25 cellular contexts compared by ENCODE assay signal in genomic region chr6:39731565-39731964, GRCh38. TPM values are rescaled to one million over a fixed set of nuclear protein-coding genes. Genes with fewer than 3 reads are reported as not detected.
A peak's percentile ranks its signal among the peaks of the same experiment; 100 is the strongest.
DNase-seq lines count a peak whose midpoint lies in the region; ATAC-seq and TF ChIP-seq lines count a peak whose summit lies in the region.
"Had no signal": no experiment of that assay in that cellular context is flagged by ENCODE, and none has a peak within 500 bp of the region (broad histone marks: within the 10 kb centered on the region; RNA-seq: fewer than 3 reads in every experiment).

No MANE protein-coding gene starts in this region.

- no peaks in the 10 kb centered on the region for H3K9me3 ChIP-seq in hepatocyte (ENCODE audit: low read depth)
- H3K9me3 ChIP-seq: adrenal gland, neutrophil, transverse colon had no signal

- no peak overlapping the region for H3K4me3 ChIP-seq in hepatocyte
- H3K4me3 ChIP-seq: adrenal gland, cardiac muscle cell, GM23248, transverse colon had no signal

- H3K36me3 Mint-ChIP-seq in stimulated activated effector memory CD8-positive, alpha-beta T cell treated with anti-CD3 and anti-CD28 coated beads, Interleukin-12 subunit alpha, Interleukin-12 subunit beta, amount 100 ng/mL, for 72 hours = no peaks in the 10 kb centered on the region
- H3K36me3 Mint-ChIP-seq: activated CD4-positive, alpha-beta memory T cell treated with anti-CD3 and anti-CD28 coated beads for 36 hours had no signal

- no peak overlapping the region for H3K4me2 ChIP-seq in hepatocyte

- H3K27ac Mint-ChIP-seq in stimulated activated effector memory CD8-positive, alpha-beta T cell treated with anti-CD3 and anti-CD28 coated beads, Interleukin-12 subunit alpha, Interleukin-12 subunit beta, amount 100 ng/mL, for 72 hours = no peak overlapping the region
- H3K27ac Mint-ChIP-seq: activated CD4-positive, alpha-beta memory T cell treated with anti-CD3 and anti-CD28 coated beads for 36 hours; stimulated activated naive CD8-positive, alpha-beta T cell treated with anti-CD3 and anti-CD28 coated beads, Interleukin-15, amount 100 ng/mL, for 72 hours had no signal

- H3K27me3 ChIP-seq in hepatocyte = peaks cover 3% of the 10 kb centered on the region
- H3K27me3 ChIP-seq: adrenal gland, cardiac muscle cell, transverse colon had no signal

- DNase-seq in COR-L47 (lab: John Stamatoyannopoulos, UW) (peak; percentile 10), RPMI7951 (ENCODE audit: low read depth) (peak; percentile 25), hepatocyte (ENCODE audit: low spot score) (peak; percentile 9), SW480 (ENCODE audit: low spot score) (no peak), left lobe of liver (ENCODE audit: low spot score) (no peak)
- DNase-seq in stimulated activated effector memory CD8-positive, alpha-beta T cell treated with anti-CD3 and anti-CD28 coated beads, Interleukin-12 subunit alpha, Interleukin-12 subunit beta, amount 100 ng/mL, for 72 hours (ENCODE audit: low spot score in 2 of 2) = no peak
- DNase-seq: activated CD4-positive, alpha-beta memory T cell treated with anti-CD3 and anti-CD28 coated beads for 36 hours; activated gamma-delta T cell treated with Interleukin-2 at 50 U/mL for 16 hours; activated T-cell treated with anti-CD3 and anti-CD28 coated beads for 4 hours; adrenal gland; AML-193; EL; GM23248; hippocampal formation; KBM-7; NCI-H2081; Right ventricle myocardium superior; stimulated activated CD4-positive, alpha-beta T cell treated with anti-CD3 and anti-CD28 coated beads, Interleukin-4, amount 100 ng/mL, for 24 hours; stimulated activated naive CD8-positive, alpha-beta T cell treated with anti-CD3 and anti-CD28 coated beads, Interleukin-15, amount 100 ng/mL, for 72 hours; transverse colon had no signal

- H3K4me1 ChIP-seq in hepatocyte (ENCODE audit: insufficient read depth) = no peaks in the 10 kb centered on the region
- H3K4me1 ChIP-seq: adrenal gland, transverse colon had no signal

- H3K9me3 Mint-ChIP-seq in stimulated activated effector memory CD8-positive, alpha-beta T cell treated with anti-CD3 and anti-CD28 coated beads, Interleukin-12 subunit alpha, Interleukin-12 subunit beta, amount 100 ng/mL, for 72 hours = no peaks in the 10 kb centered on the region
- H3K9me3 Mint-ChIP-seq: activated CD4-positive, alpha-beta memory T cell treated with anti-CD3 and anti-CD28 coated beads for 36 hours; stimulated activated naive CD8-positive, alpha-beta T cell treated with anti-CD3 and anti-CD28 coated beads, Interleukin-15, amount 100 ng/mL, for 72 hours had no signal

- no peak for ATAC-seq in left lobe of liver
- no peak for ATAC-seq in stimulated activated effector memory CD8-positive, alpha-beta T cell treated with anti-CD3 and anti-CD28 coated beads, Interleukin-12 subunit alpha, Interleukin-12 subunit beta, amount 100 ng/mL, for 72 hours
- ATAC-seq: stimulated activated naive CD8-positive, alpha-beta T cell treated with anti-CD3 and anti-CD28 coated beads, Interleukin-15, amount 100 ng/mL, for 72 hours had no signal

- H3K79me2 ChIP-seq in hepatocyte = no peaks in the 10 kb centered on the region

- H3K4me3 Mint-ChIP-seq in stimulated activated effector memory CD8-positive, alpha-beta T cell treated with anti-CD3 and anti-CD28 coated beads, Interleukin-12 subunit alpha, Interleukin-12 subunit beta, amount 100 ng/mL, for 72 hours = no peak overlapping the region
- H3K4me3 Mint-ChIP-seq: activated CD4-positive, alpha-beta memory T cell treated with anti-CD3 and anti-CD28 coated beads for 36 hours; stimulated activated naive CD8-positive, alpha-beta T cell treated with anti-CD3 and anti-CD28 coated beads, Interleukin-15, amount 100 ng/mL, for 72 hours had no signal

- H3K4me1 Mint-ChIP-seq in stimulated activated effector memory CD8-positive, alpha-beta T cell treated with anti-CD3 and anti-CD28 coated beads, Interleukin-12 subunit alpha, Interleukin-12 subunit beta, amount 100 ng/mL, for 72 hours = no peaks in the 10 kb centered on the region
- H3K4me1 Mint-ChIP-seq: stimulated activated naive CD8-positive, alpha-beta T cell treated with anti-CD3 and anti-CD28 coated beads, Interleukin-15, amount 100 ng/mL, for 72 hours had no signal

- no peak overlapping the region for H2AFZ ChIP-seq in hepatocyte
- H2AFZ ChIP-seq: GM23248 had no signal

- no peak overlapping the region for H3K27ac ChIP-seq in hepatocyte
- H3K27ac ChIP-seq: adrenal gland, cardiac muscle cell, GM23248, neutrophil, transverse colon had no signal

- no peaks in the 10 kb centered on the region for H4K20me1 ChIP-seq in hepatocyte (ENCODE audit: insufficient read depth, poor library complexity, severe bottlenecking)

- TF ChIP-seq CTCF in GM12872 (IDR thresholded peaks at IDR 0.05; ENCODE audit: insufficient read depth, low read depth, low read length) (0 out of 3 replicates have a peak, but pooled peaks have one; percentile 14), hepatocyte (IDR thresholded peaks at IDR 0.05; ENCODE audit: poor library complexity) (peak; percentile 9)

- WGBS in hepatocyte (ENCODE audit: low lambda C conversion rate, missing lambda C conversion rate) = 59% methylated on average over 6 of the region's 6 CpGs

- no peaks in the 10 kb centered on the region for H3K9me2 ChIP-seq in hepatocyte (replicated peaks; ENCODE audit: insufficient read depth)

- H3K36me3 ChIP-seq in hepatocyte (replicated peaks; ENCODE audit: insufficient read depth, low read depth) = no peaks in the 10 kb centered on the region
- H3K36me3 ChIP-seq: adrenal gland, cardiac muscle cell, neutrophil, transverse colon had no signal

RNA-seq across cellular contexts. Expression of gene KIF6, which starts 6.4 kb away (rescaled TPM):
- 2.6 and 4.9 TPM in 2 replicates for total RNA-seq in RPMI7951 (2014; rRNA removed; shearing (Covaris generic))
- total RNA-seq in hepatocyte (0.28 and 0.87 TPM in 2 replicates), left lobe of liver (0.05 TPM)
- polyA plus RNA-seq in hepatocyte = 2.2 and 2.3 TPM in 2 replicates
- total RNA-seq: NCI-H460, OCI-LY7 had no signal

Comparison
In these comparisons a context has a peak if more than half of its experiments do, and no peak if none do; other contexts are left out.
1. DNase-seq: peak in COR-L47 (single experiment), RPMI7951 (single experiment) and hepatocyte (single experiment); none in SW480 (single experiment), left lobe of liver (single experiment) and stimulated activated effector memory CD8-positive, alpha-beta T cell treated with anti-CD3 and anti-CD28 coated beads, Interleukin-12 subunit alpha, Interleukin-12 subunit beta, amount 100 ng/mL, for 72 hours (0 of 2).